Comparison of ENCODE assay signal across 27 cellular contexts in the genomic region with DNA sequence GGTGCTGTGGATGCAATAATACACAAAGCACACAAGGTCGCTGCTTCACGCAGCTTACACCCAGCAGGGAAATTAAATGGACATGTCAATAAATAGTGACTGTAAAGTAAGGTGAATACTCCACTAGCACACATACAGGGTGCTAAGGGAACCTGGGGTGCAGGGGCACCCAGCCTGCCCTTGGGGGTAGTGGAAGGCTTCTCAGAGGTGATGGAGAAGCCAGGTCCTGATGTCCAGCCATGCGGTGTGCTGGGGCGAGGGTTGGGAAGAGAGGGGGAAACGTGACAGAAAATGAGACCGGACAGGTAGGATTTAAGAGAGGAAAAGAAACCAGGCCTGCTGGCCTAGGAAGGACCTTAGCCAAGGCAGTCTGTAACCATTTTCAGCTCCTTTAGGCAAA.
"Had no signal": no experiment of that assay in that cellular context is flagged by ENCODE, and none has a peak within 500 bp of the region (broad histone marks: within the 10 kb centered on the region; RNA-seq: fewer than 3 reads in every experiment).

No MANE protein-coding gene starts in this region.

- DNase-seq: activated CD4-positive, alpha-beta T cell treated with anti-CD3 and anti-CD28 coated beads for 36 hours; activated CD4-positive, CD25-positive, alpha-beta regulatory T cell; activated CD8-positive, alpha-beta memory T cell treated with anti-CD3 and anti-CD28 coated beads, Interleukin-2, amount 10 ng/mL, durations not matched to agents 7 days and 5 days; activated CD8-positive, alpha-beta T cell treated with anti-CD3 and anti-CD28 coated beads, Interleukin-2, amount 10 ng/mL, durations not matched to agents 7 days and 5 days; activated naive CD8-positive, alpha-beta T cell treated with anti-CD3 and anti-CD28 coated beads, Interleukin-2, amount 50 U/mL, for 24 hours; activated T-cell treated with anti-CD3 and anti-CD28 coated beads, Interleukin-2, amount 50 U/mL, for 48 hours; amygdala; central memory CD4-positive, alpha-beta T cell; endodermal cell; heart left ventricle; hypothalamus; immature natural killer cell; kidney; left colon; naive thymus-derived CD8-positive, alpha-beta T cell; stimulated activated CD4-positive, alpha-beta T cell treated with anti-CD3 and anti-CD28 coated beads, Interleukin-1b, Interleukin-23, amount 100 ng/mL, for 48 hours; stimulated activated CD4-positive, alpha-beta T cell treated with anti-CD3 and anti-CD28 coated beads, Interleukin-4, amount 100 ng/mL, for 4 hours; stimulated activated CD8-positive, alpha-beta memory T cell treated with anti-CD3 and anti-CD28 coated beads, Interleukin-4, amount 100 ng/mL, for 48 hours; stimulated activated naive CD8-positive, alpha-beta T cell treated with anti-CD3 and anti-CD28 coated beads, Interleukin-15, amount 100 ng/mL, for 72 hours; substantia nigra; T-helper 1 cell had no signal

- H3K36me3 Mint-ChIP-seq: activated CD8-positive, alpha-beta memory T cell treated with anti-CD3 and anti-CD28 coated beads, Interleukin-2, amount 10 ng/mL, durations not matched to agents 7 days and 5 days; activated naive CD4-positive, alpha-beta T cell treated with anti-CD3 and anti-CD28 coated beads, Interleukin-2, amount 50 U/mL, for 24 hours; immature natural killer cell; stimulated activated memory B cell treated with anti-CD40 and anti-IgM and Interleukin-4, amounts not matched to agents 10 μg/mL and 1 μg/mL and 100 μg/mL, for 72 hours had no signal

- H3K4me3 ChIP-seq: breast epithelium, heart left ventricle, skin epidermis had no signal

- H3K36me3 ChIP-seq: breast epithelium, heart left ventricle had no signal

- FAIRE-seq: kidney had no signal

- H3K27me3 ChIP-seq: breast epithelium had no signal

- H3K27ac Mint-ChIP-seq: activated CD4-positive, alpha-beta T cell treated with anti-CD3 and anti-CD28 coated beads for 36 hours; activated CD8-positive, alpha-beta memory T cell treated with anti-CD3 and anti-CD28 coated beads, Interleukin-2, amount 10 ng/mL, durations not matched to agents 7 days and 5 days; activated CD8-positive, alpha-beta T cell treated with anti-CD3 and anti-CD28 coated beads, Interleukin-2, amount 10 ng/mL, durations not matched to agents 7 days and 5 days; activated naive CD4-positive, alpha-beta T cell treated with anti-CD3 and anti-CD28 coated beads, Interleukin-2, amount 50 U/mL, for 24 hours; activated naive CD8-positive, alpha-beta T cell treated with anti-CD3 and anti-CD28 coated beads, Interleukin-2, amount 50 U/mL, for 24 hours; activated T-helper 2 cell treated with anti-CD3 and anti-CD28 coated beads, Interferon-gamma antibody, Interleukin-2, Interleukin-4, amounts not matched to agents 10 μg/mL and 5 μg/mL and 100 μg/mL, durations not matched to agents 14 hours and 24 hours and 36 hours; endodermal cell; naive thymus-derived CD8-positive, alpha-beta T cell; progenitor cell of endocrine pancreas; stimulated activated memory B cell treated with anti-CD40 and anti-IgM and Interleukin-4, amounts not matched to agents 10 μg/mL and 1 μg/mL and 100 μg/mL, for 72 hours; stimulated activated naive CD8-positive, alpha-beta T cell treated with anti-CD3 and anti-CD28 coated beads, Interleukin-15, amount 100 ng/mL, for 72 hours had no signal

- H3K27ac ChIP-seq: heart left ventricle, skin epidermis had no signal

- H3K9me3 Mint-ChIP-seq: activated naive CD4-positive, alpha-beta T cell treated with anti-CD3 and anti-CD28 coated beads, Interleukin-2, amount 50 U/mL, for 24 hours; activated naive CD8-positive, alpha-beta T cell treated with anti-CD3 and anti-CD28 coated beads, Interleukin-2, amount 50 U/mL, for 24 hours; activated T-helper 2 cell treated with anti-CD3 and anti-CD28 coated beads, Interferon-gamma antibody, Interleukin-2, Interleukin-4, amounts not matched to agents 10 μg/mL and 5 μg/mL and 100 μg/mL, durations not matched to agents 14 hours and 24 hours and 36 hours; stimulated activated memory B cell treated with anti-CD40 and anti-IgM and Interleukin-4, amounts not matched to agents 10 μg/mL and 1 μg/mL and 100 μg/mL, for 72 hours had no signal

- H3K4me1 Mint-ChIP-seq: activated naive CD8-positive, alpha-beta T cell treated with anti-CD3 and anti-CD28 coated beads, Interleukin-2, amount 50 U/mL, for 24 hours had no signal

- H3K4me3 Mint-ChIP-seq: activated CD4-positive, alpha-beta T cell treated with anti-CD3 and anti-CD28 coated beads for 36 hours; activated CD8-positive, alpha-beta memory T cell treated with anti-CD3 and anti-CD28 coated beads, Interleukin-2, amount 10 ng/mL, durations not matched to agents 7 days and 5 days; activated CD8-positive, alpha-beta T cell treated with anti-CD3 and anti-CD28 coated beads, Interleukin-2, amount 10 ng/mL, durations not matched to agents 7 days and 5 days; activated naive CD4-positive, alpha-beta T cell treated with anti-CD3 and anti-CD28 coated beads, Interleukin-2, amount 50 U/mL, for 24 hours; activated naive CD8-positive, alpha-beta T cell treated with anti-CD3 and anti-CD28 coated beads, Interleukin-2, amount 50 U/mL, for 24 hours; endodermal cell; immature natural killer cell; naive thymus-derived CD8-positive, alpha-beta T cell; stimulated activated memory B cell treated with anti-CD40 and anti-IgM and Interleukin-4, amounts not matched to agents 10 μg/mL and 1 μg/mL and 100 μg/mL, for 72 hours; stimulated activated naive CD8-positive, alpha-beta T cell treated with anti-CD3 and anti-CD28 coated beads, Interleukin-15, amount 100 ng/mL, for 72 hours had no signal

- H3K27me3 Mint-ChIP-seq: stimulated activated memory B cell treated with anti-CD40 and anti-IgM and Interleukin-4, amounts not matched to agents 10 μg/mL and 1 μg/mL and 100 μg/mL, for 72 hours had no signal
